24 cellular contexts compared by ENCODE assay signal in genomic region chr3:114839476-114839875, GRCh38.
DNase-seq lines count a peak whose midpoint lies in the region; ATAC-seq and TF ChIP-seq lines count a peak whose summit lies in the region.
"Had no signal": no experiment of that assay in that cellular context is flagged by ENCODE, and none has a peak within 500 bp of the region (broad histone marks: within the 10 kb centered on the region; RNA-seq: fewer than 3 reads in every experiment).

No MANE protein-coding gene starts in this region.

- POLR2A ChIA-PET in HEK293T (lab: Yijun Ruan, JAX) (no interaction called here), A673 (lab: Charles Lee; ENCODE audit: low non-redundant PET) (no interaction called here)

- H3K27me3 ChIP-seq in body of pancreas (no peaks in the 10 kb centered on the region), mesendoderm (ENCODE audit: insufficient read depth, low read length, poor library complexity) (no peaks in the 10 kb centered on the region), A673 (replicated peaks; ENCODE audit: insufficient read depth, low read depth, low read length, poor library complexity) (no peaks in the 10 kb centered on the region), left lung (no peaks in the 10 kb centered on the region)
- H3K27me3 ChIP-seq: BLaER1 treated with 17β-estradiol and CSF1 and Interleukin-3, amounts not matched to agents 10 nM and 100 nM; esophagus muscularis mucosa; heart left ventricle; stomach had no signal

- no TSS peak for BruUV-seq in A673 (replicated peaks; lab: Mats Ljungman, UMichigan)

- H3K4me3 ChIP-seq in body of pancreas (no peak overlapping the region), mesendoderm (ENCODE audit: low read length) (no peak overlapping the region), A673 (ENCODE audit: low read depth, low read length, poor library complexity, severe bottlenecking) (no peak overlapping the region), left lung (no peak overlapping the region)
- H3K4me3 ChIP-seq: BLaER1 treated with 17β-estradiol and CSF1 and Interleukin-3, amounts not matched to agents 10 nM and 100 nM; esophagus muscularis mucosa; heart left ventricle; PC-9; smooth muscle cell; stomach had no signal

- H3K36me3 ChIP-seq in body of pancreas (replicated peaks in 1 of 2; ENCODE audit: insufficient read depth in 1 of 2, low read depth in 2 of 2) (no peaks in the 10 kb centered on the region), mesendoderm (ENCODE audit: control insufficient read depth, insufficient read depth, low read length) (no peaks in the 10 kb centered on the region), A673 (ENCODE audit: insufficient read depth, low read length, poor library complexity, severe bottlenecking) (no peaks in the 10 kb centered on the region), left lung (no peaks in the 10 kb centered on the region)
- H3K36me3 ChIP-seq: BLaER1 treated with 17β-estradiol and CSF1 and Interleukin-3, amounts not matched to agents 10 nM and 100 nM; esophagus muscularis mucosa; heart left ventricle; stomach had no signal

- H3K9me3 ChIP-seq in body of pancreas (no peaks in the 10 kb centered on the region), A673 (ENCODE audit: low read depth, low read length, poor library complexity, severe bottlenecking) (no peaks in the 10 kb centered on the region), left lung (no peaks in the 10 kb centered on the region)
- H3K9me3 ChIP-seq: BLaER1 treated with 17β-estradiol and CSF1 and Interleukin-3, amounts not matched to agents 10 nM and 100 nM; esophagus muscularis mucosa; heart left ventricle; stomach had no signal

- no peak overlapping the region for H3K18ac ChIP-seq in mesendoderm (ENCODE audit: low read length)

- peak; percentile 47 for DNase-seq in EH (ENCODE audit: low read depth)
- DNase-seq in HEK293T (ENCODE audit: extremely low spot score) = peak; percentile 10
- DNase-seq in body of pancreas = no peak
- DNase-seq in mesendoderm = peak; percentile 20
- DNase-seq in A673 (ENCODE audit: low spot score) = no peak
- DNase-seq in left lung = no peak
- DNase-seq: activated B cell treated with CpG ODN at 0.5 μM for 24 hours; activated CD4-positive, alpha-beta memory T cell treated with anti-CD3 and anti-CD28 coated beads, Interleukin-2, amount 10 ng/mL, durations not matched to agents 7 days and 5 days; activated naive CD4-positive, alpha-beta T cell treated with Interleukin-2 at 50 U/mL for 16 hours; effector CD8-positive, alpha-beta T cell; heart left ventricle; HFFc6; KBM-7; naive B cell; NCI-H1092; NCI-H2107; NCI-H774; PC-9; stimulated activated CD4-positive, alpha-beta T cell treated with anti-CD3 and anti-CD28 coated beads, Interleukin-4, amount 100 ng/mL, for 24 hours; stomach had no signal

- H3K4me1 ChIP-seq in body of pancreas (peaks cover 1% of the 10 kb centered on the region), mesendoderm (ENCODE audit: control insufficient read depth, low read depth, low read length) (no peaks in the 10 kb centered on the region), A673 (ENCODE audit: insufficient read depth, low read length, poor library complexity, severe bottlenecking) (no peaks in the 10 kb centered on the region), left lung (no peaks in the 10 kb centered on the region)
- H3K4me1 ChIP-seq: BLaER1 treated with 17β-estradiol and CSF1 and Interleukin-3, amounts not matched to agents 10 nM and 100 nM had no signal

- no peak overlapping the region for H3K9ac ChIP-seq in mesendoderm (ENCODE audit: low read length)
- H3K9ac ChIP-seq: BLaER1 treated with 17β-estradiol and CSF1 and Interleukin-3, amounts not matched to agents 10 nM and 100 nM had no signal

- no peak for TF ChIP-seq POLR2A in body of pancreas (IDR thresholded peaks at IDR 0.05)

- no peak overlapping the region for H3K4ac ChIP-seq in mesendoderm (ENCODE audit: low read depth, low read length)

- no peak overlapping the region for H3K23ac ChIP-seq in mesendoderm (ENCODE audit: low read length)

- no peaks in the 10 kb centered on the region for H3K79me2 ChIP-seq in mesendoderm (ENCODE audit: control insufficient read depth, insufficient read depth, low read length)

- 83 to 84% methylated on average over 2 of the region's 2 CpGs for WGBS in body of pancreas, 2 donors
- WGBS in mesendoderm (ENCODE audit: extremely low coverage, insufficient coverage, low lambda C conversion rate) = no CpG with 5 or more reads among the region's 2 CpGs

- TF ChIP-seq CTCF in body of pancreas (IDR thresholded peaks at IDR 0.05) = no peak
- no peak for TF ChIP-seq CTCF in A673 (conservative IDR thresholded peaks at IDR 0.05; ENCODE audit: low read depth, low read length)
- no peak for TF ChIP-seq CTCF in left lung (IDR thresholded peaks at IDR 0.05)

- no peak overlapping the region for H2BK15ac ChIP-seq in mesendoderm (replicated peaks; ENCODE audit: low read depth)

- no peak overlapping the region for H4K8ac ChIP-seq in mesendoderm (ENCODE audit: low read depth, low read length)

- H2BK120ac ChIP-seq in mesendoderm (ENCODE audit: low read depth, low read length) = no peak overlapping the region

- ATAC-seq in body of pancreas (peak; percentile 52), HG02885 (IDR thresholded peaks at IDR 0.05; ENCODE audit: poor library complexity, unreplicated experiment) (no peak), left lung (no peak)
- ATAC-seq: heart left ventricle had no signal

- H2BK5ac ChIP-seq in mesendoderm (ENCODE audit: low read length) = no peak overlapping the region

- no peak overlapping the region for H4K5ac ChIP-seq in mesendoderm (ENCODE audit: low read length)

- H3K79me1 ChIP-seq in mesendoderm (ENCODE audit: low read length) = no peaks in the 10 kb centered on the region

- no peak overlapping the region for H3K56ac ChIP-seq in mesendoderm (ENCODE audit: low read length)

- CTCF ChIA-PET in HEK293T (lab: Yijun Ruan, JAX) (no interaction called here), A673 (lab: Charles Lee) (no interaction called here)

- no peak overlapping the region for H3K4me2 ChIP-seq in mesendoderm (ENCODE audit: low read length)
- H3K4me2 ChIP-seq: BLaER1 treated with 17β-estradiol and CSF1 and Interleukin-3, amounts not matched to agents 10 nM and 100 nM; PC-9; smooth muscle cell had no signal

- intact Hi-C loops in body of pancreas (cut with DNase I) = no loop called here
- intact Hi-C loops in A673 (cut with micrococcal nuclease; ENCODE audit: unreplicated experiment) = loop anchor here (10.0 kb wide), 1 partner anchor 375 kb away; no protein-coding TSS in a partner anchor
- intact Hi-C loops in left lung (cut with DNase I) = loop anchor here in 1 of 2 donors (10.0 kb wide), 1 partner anchor 255 kb away; no protein-coding TSS in a partner anchor

- H2AK5ac ChIP-seq in mesendoderm (ENCODE audit: low read length) = no peak overlapping the region

- no peak overlapping the region for H3K27ac ChIP-seq in body of pancreas
- H3K27ac ChIP-seq in mesendoderm (ENCODE audit: low read depth, low read length) = no peak overlapping the region
- no peak overlapping the region for H3K27ac ChIP-seq in A673 (ENCODE audit: low read depth, low read length, poor library complexity, severe bottlenecking)
- H3K27ac ChIP-seq in left lung = no peak overlapping the region
- H3K27ac ChIP-seq: BLaER1 treated with 17β-estradiol and CSF1 and Interleukin-3, amounts not matched to agents 10 nM and 100 nM; esophagus muscularis mucosa; heart left ventricle; PC-9; stomach had no signal

TF ChIP-seq in HEK293T, 16 proteins besides CTCF, POLR2A, EP300 and RAD21:
- TF ChIP-seq FOXK2 (IDR thresholded peaks at IDR 0.05) = no peak
- TF ChIP-seq SP1 (IDR thresholded peaks at IDR 0.05) = no peak
- no peak for TF ChIP-seq PKNOX1 (IDR thresholded peaks at IDR 0.05)
- no peak for TF ChIP-seq TARDBP (IDR thresholded peaks at IDR 0.05)
- no peak for TF ChIP-seq NFRKB (IDR thresholded peaks at IDR 0.05)
- TF ChIP-seq CTBP1 (IDR thresholded peaks at IDR 0.05; ENCODE audit: borderline replicate concordance) = no peak
- no peak for TF ChIP-seq ARNT (IDR thresholded peaks at IDR 0.05)
- TF ChIP-seq ZNF384 (IDR thresholded peaks at IDR 0.05) = no peak
- TF ChIP-seq HDGF (IDR thresholded peaks at IDR 0.05; ENCODE audit: borderline replicate concordance) = no peak
- TF ChIP-seq BHLHE40 (IDR thresholded peaks at IDR 0.05; ENCODE audit: borderline replicate concordance) = no peak

Comparison
In these comparisons a context has a peak if more than half of its experiments do, and no peak if none do; other contexts are left out.
1. DNase-seq: peak in EH (single experiment), HEK293T (single experiment) and mesendoderm (single experiment); none in body of pancreas (0 of 4), A673 (single experiment) and left lung (0 of 2).